15 cellular contexts compared by ENCODE assay signal in genomic region chr16:12602811-12603698, GRCh38.
"Had no signal": no experiment of that assay in that cellular context is flagged by ENCODE, and none has a peak within 500 bp of the region (broad histone marks: within the 10 kb centered on the region; RNA-seq: fewer than 3 reads in every experiment).

No MANE protein-coding gene starts in this region.

- H3K4me3 ChIP-seq: adrenal gland, breast epithelium, colonic mucosa, esophagus squamous epithelium, gastrocnemius medialis, heart left ventricle, stomach, suprapubic skin, tibial nerve had no signal

- H3K27me3 ChIP-seq: adrenal gland, breast epithelium, colonic mucosa, esophagus squamous epithelium, gastrocnemius medialis, stomach, suprapubic skin, tibial nerve had no signal

- H3K36me3 ChIP-seq: adrenal gland, breast epithelium, colonic mucosa, esophagus squamous epithelium, gastrocnemius medialis, heart left ventricle, stomach, suprapubic skin, tibial nerve had no signal

- H3K27ac ChIP-seq: adrenal gland, breast epithelium, colonic mucosa, esophagus squamous epithelium, gastrocnemius medialis, heart left ventricle, stomach, suprapubic skin, tibial nerve had no signal

- H3K9me3 ChIP-seq: adrenal gland, colonic mucosa, esophagus squamous epithelium, gastrocnemius medialis, heart left ventricle, suprapubic skin had no signal

- H3K4me1 ChIP-seq: adrenal gland, breast epithelium, colonic mucosa, esophagus squamous epithelium, gastrocnemius medialis, heart left ventricle, stomach, suprapubic skin, tibial nerve had no signal

- DNase-seq: activated T-cell treated with anti-CD3 and anti-CD28 coated beads, Interleukin-2, amount 50 U/mL, for 1 hour; adrenal gland; colonic mucosa; esophagus squamous epithelium; gastrocnemius medialis; heart left ventricle; left cardiac atrium; nucleus accumbens; posterior cingulate gyrus; stimulated activated CD4-positive, alpha-beta T cell treated with anti-CD3 and anti-CD28 coated beads, Interleukin-1b, Interleukin-23, amount 100 ng/mL, for 48 hours; stomach; T-cell had no signal
